Comparison of ENCODE assay signal across 8 cellular contexts in the genomic region with DNA sequence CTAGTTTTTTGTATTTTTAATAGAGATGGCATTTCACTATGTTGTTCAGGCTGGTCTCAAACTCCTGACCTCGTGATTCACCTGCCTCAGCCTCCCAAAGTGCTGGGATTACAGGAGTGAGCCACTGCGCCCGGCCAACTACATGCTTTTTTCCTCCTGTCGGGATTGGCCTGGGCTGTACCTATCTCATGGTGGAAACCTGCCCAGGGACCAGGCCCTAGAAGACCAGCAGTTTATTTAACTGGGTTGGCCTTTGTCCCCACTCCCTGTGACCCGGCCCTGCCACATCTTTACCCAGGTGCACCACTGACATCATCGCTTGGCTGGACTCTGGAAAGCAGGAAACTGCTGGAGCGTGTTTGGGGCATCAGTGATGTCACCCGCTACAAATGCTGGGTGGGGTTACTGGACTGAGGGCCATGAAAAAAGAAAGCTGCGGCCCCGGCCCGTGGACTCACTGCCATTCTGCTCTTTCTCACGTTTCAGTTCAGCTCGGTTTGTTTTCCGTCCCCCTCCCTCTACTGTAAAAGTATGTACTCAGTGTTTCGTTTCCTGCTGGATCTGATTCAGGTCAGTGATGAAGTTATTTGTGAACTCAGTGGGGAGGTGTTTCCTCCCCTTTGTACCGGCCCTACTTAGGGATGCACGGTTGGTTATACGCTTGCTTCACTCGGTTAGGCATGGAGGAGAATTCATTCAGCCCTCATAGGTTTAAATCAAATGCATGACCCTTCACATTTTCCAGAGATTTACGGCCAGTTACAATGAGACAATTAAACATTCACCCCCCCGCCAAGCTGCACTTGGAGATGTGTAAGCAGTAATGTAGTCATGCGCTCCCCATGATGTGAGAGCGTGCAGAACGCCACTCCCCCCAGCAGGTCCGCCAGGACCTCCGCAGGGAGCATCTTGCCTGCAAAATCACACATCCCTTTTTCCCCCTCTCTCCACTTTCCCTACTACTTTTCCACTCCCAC.
DNase-seq lines count a peak whose midpoint lies in the region; TF ChIP-seq lines count a peak whose summit lies in the region.

No MANE protein-coding gene starts in this region.

- no peak overlapping the region for H3K27ac Mint-ChIP-seq in activated naive CD4-positive, alpha-beta T cell treated with anti-CD3 and anti-CD28 coated beads for 36 hours

- H3K9me3 ChIP-seq in NT2/D1 (ENCODE audit: insufficient read depth, low read length) (peaks cover 6% of the 10 kb centered on the region; the same call in 1 of the 2 replicates), ovary (no peaks in the 10 kb centered on the region)

- H3K4me1 ChIP-seq in NT2/D1 (ENCODE audit: insufficient read depth, insufficient read length) (peaks cover 5% of the 10 kb centered on the region), ovary (ENCODE audit: insufficient read depth) (peaks cover 10% of the 10 kb centered on the region)

- CTCF ChIA-PET in activated naive CD4-positive, alpha-beta T cell treated with anti-CD3 and anti-CD28 coated beads for 36 hours (lab: Charles Lee): no interaction called here

- H3K4me3 ChIP-seq in NT2/D1 (ENCODE audit: insufficient read length, low read depth) (no peak overlapping the region), ovary (peak overlapping the region; percentile 4)

- no peaks in the 10 kb centered on the region for H3K27me3 Mint-ChIP-seq in activated naive CD4-positive, alpha-beta T cell treated with anti-CD3 and anti-CD28 coated beads for 36 hours (ENCODE audit: low read depth)

- 26 to 31% (median 30%) methylated on average over 26 of the region's 26 CpGs for WGBS in ovary, 3 donors

- no peak overlapping the region for H3K4me3 Mint-ChIP-seq in activated naive CD4-positive, alpha-beta T cell treated with anti-CD3 and anti-CD28 coated beads for 36 hours

- no peak for TF ChIP-seq CTCF in ovary (IDR thresholded peaks at IDR 0.05)

- H3K27me3 ChIP-seq in NT2/D1 (ENCODE audit: insufficient read depth, insufficient read length) (no peaks in the 10 kb centered on the region), ovary (no peaks in the 10 kb centered on the region)

- peak overlapping the region; percentile 3 for H3K9ac ChIP-seq in NT2/D1 (ENCODE audit: insufficient read length, low read depth)

- no peaks in the 10 kb centered on the region for H3K4me1 Mint-ChIP-seq in activated naive CD4-positive, alpha-beta T cell treated with anti-CD3 and anti-CD28 coated beads for 36 hours (ENCODE audit: low read depth)

- H3K36me3 ChIP-seq in NT2/D1 (ENCODE audit: insufficient read depth, insufficient read length, low read length) (peaks cover 3% of the 10 kb centered on the region), ovary (no peaks in the 10 kb centered on the region)

- no peak for TF ChIP-seq POLR2A in ovary (IDR thresholded peaks at IDR 0.05)

- peaks cover 5% of the 10 kb centered on the region for H3K9me3 Mint-ChIP-seq in activated naive CD4-positive, alpha-beta T cell treated with anti-CD3 and anti-CD28 coated beads for 36 hours

- peaks cover 59% of the 10 kb centered on the region for H3K36me3 Mint-ChIP-seq in activated naive CD4-positive, alpha-beta T cell treated with anti-CD3 and anti-CD28 coated beads for 36 hours (ENCODE audit: low read depth)

- intact Hi-C loops in ovary (cut with DNase I) (no loop called here), head of caudate nucleus (cut with DNase I) (no loop called here)
- intact Hi-C loops in activated naive CD4-positive, alpha-beta T cell treated with anti-CD3 and anti-CD28 coated beads for 36 hours (cut with micrococcal nuclease): no loop called here

- peak overlapping the region in 1 of 2 donors; percentile 64 for H3K27ac ChIP-seq in ovary

- TF ChIP-seq EP300 in ovary (IDR thresholded peaks at IDR 0.05): peak; percentile 10

- DNase-seq in ELF-1 (ENCODE audit: low read depth, low spot score) (peak; percentile 87), NT2/D1 (ENCODE audit: low read depth, low spot score) (no peak), fibroblast of peridontal ligament (ENCODE audit: extremely low read depth) (peak; percentile 78), ovary (peak; percentile 73 to 84 (median 80)), germinal center (ENCODE audit: low spot score) (no peak), KG1 (lab: John Stamatoyannopoulos, UW) (no peak), head of caudate nucleus (no peak)
- DNase-seq in activated naive CD4-positive, alpha-beta T cell treated with anti-CD3 and anti-CD28 coated beads for 36 hours: no peak

Comparison
In these comparisons a context has a peak if more than half of its experiments do, and no peak if none do; other contexts are left out.
1. DNase-seq: peak in ELF-1 (single experiment), fibroblast of peridontal ligament (single experiment) and ovary (5 of 5); none in NT2/D1 (single experiment), germinal center (single experiment), KG1 (single experiment), head of caudate nucleus (0 of 42) and activated naive CD4-positive, alpha-beta T cell treated with anti-CD3 and anti-CD28 coated beads for 36 hours (single experiment).